Comparison of ENCODE assay signal across 16 cellular contexts in the genomic region with DNA sequence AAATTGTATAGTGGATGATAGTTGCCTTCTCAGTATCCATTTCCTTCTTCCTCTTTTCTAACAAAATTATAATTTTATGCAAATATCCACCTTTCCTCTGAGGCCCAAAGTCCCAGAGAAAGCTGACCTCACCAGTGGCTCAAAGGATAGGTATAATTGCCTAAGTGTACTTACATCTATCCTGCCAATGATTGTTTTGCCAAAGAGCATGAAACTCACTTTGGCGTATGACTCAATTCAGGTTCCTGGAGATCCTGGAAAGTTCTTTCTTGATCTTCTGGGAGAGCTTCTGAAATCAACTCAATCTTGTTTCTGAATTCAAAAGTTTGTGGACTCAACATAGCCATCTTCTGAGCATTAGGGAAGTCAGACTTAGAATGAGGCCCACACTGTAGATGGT.
"Had no signal": no experiment of that assay in that cellular context is flagged by ENCODE, and none has a peak within 500 bp of the region (broad histone marks: within the 10 kb centered on the region; RNA-seq: fewer than 3 reads in every experiment).

No MANE protein-coding gene starts in this region.

- H3K9me3 ChIP-seq: body of pancreas, gastrocnemius medialis, heart left ventricle, left lung, pancreas, spleen had no signal

- H3K4me3 ChIP-seq: body of pancreas, gastrocnemius medialis, heart left ventricle, left lung, pancreas, spleen had no signal

- H3K27ac ChIP-seq: body of pancreas, gastrocnemius medialis, heart left ventricle, left lung, pancreas, spleen had no signal

- DNase-seq: activated CD4-positive, alpha-beta T cell treated with anti-CD3 and anti-CD28 coated beads, Interleukin-2, amount 50 U/mL, for 1 hour; activated CD8-positive, alpha-beta memory T cell treated with anti-CD3 and anti-CD28 coated beads, Interleukin-2, amount 50 U/mL, for 4 hours; activated naive CD4-positive, alpha-beta T cell treated with anti-CD3 and anti-CD28 coated beads for 36 hours; activated T-cell treated with anti-CD3 and anti-CD28 coated beads, Interleukin-2, amount 50 U/mL, for 4 hours; body of pancreas; caudate nucleus; gastrocnemius medialis; heart left ventricle; left lung; naive thymus-derived CD8-positive, alpha-beta T cell; pancreas; spleen; stimulated activated CD4-positive, alpha-beta T cell treated with anti-CD3 and anti-CD28 coated beads, Interleukin-4, amount 100 ng/mL, for 4 hours; stimulated activated naive CD4-positive, alpha-beta T cell; T-helper 1 cell; T-helper 9 cell had no signal

- H3K36me3 ChIP-seq: gastrocnemius medialis, heart left ventricle, left lung, pancreas, spleen had no signal

- ATAC-seq: activated T-cell treated with anti-CD3 and anti-CD28 coated beads, Interleukin-2, amount 50 U/mL, for 4 hours; body of pancreas; gastrocnemius medialis; heart left ventricle; left lung; naive thymus-derived CD8-positive, alpha-beta T cell; pancreas had no signal

- H3K4me1 ChIP-seq: body of pancreas, gastrocnemius medialis, heart left ventricle, left lung, pancreas, spleen had no signal

- H3K27me3 ChIP-seq: body of pancreas, gastrocnemius medialis, heart left ventricle, left lung, pancreas, spleen had no signal
